In the genomic region with DNA sequence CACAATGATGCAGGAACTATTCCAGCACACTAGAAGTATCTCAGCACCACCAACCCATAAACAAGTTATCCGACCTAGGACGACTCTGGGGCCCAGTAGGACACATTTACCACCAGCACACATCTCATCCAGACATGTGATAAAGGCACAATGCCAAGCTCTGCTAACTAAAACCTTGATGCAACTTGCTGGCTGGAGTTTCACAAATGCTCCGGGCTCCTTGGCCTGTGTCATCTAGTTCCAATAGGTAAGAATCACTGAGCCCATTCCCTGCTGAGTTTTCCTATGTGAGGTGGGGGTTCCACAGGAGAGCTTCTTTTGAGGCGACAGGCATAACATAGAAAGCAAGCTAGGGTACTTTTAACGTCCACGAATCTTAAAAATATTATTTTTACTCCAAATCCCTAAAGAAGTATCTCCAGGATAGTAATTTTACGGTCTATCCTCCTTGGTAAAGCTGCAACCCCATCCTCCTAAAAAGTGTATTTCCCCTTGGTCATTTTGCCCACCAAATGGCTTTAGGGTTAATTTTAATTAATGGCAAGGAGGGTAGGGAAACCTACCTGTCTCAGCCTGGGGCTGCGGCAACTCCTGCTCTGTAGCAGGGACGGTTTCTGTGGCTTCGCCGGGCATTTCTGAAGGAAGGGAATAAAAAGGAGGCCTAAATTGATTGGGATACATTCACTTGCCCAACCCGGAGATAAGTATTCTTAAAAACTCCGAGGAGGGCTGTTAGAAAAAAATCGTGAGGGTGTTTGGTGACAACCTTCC, we compare ENCODE assay signal across 8 cellular contexts. TPM values are rescaled to one million over a fixed set of nuclear protein-coding genes. Genes with fewer than 3 reads are reported as not detected.
DNase-seq lines count a peak whose midpoint lies in the region; ATAC-seq and TF ChIP-seq lines count a peak whose summit lies in the region.

No MANE protein-coding gene starts in this region.

- H3K9me3 Mint-ChIP-seq in activated CD8-positive, alpha-beta T cell treated with anti-CD3 and anti-CD28 coated beads, Interleukin-2, amount 10 ng/mL, durations not matched to agents 7 days and 5 days (ENCODE audit: insufficient read depth) = no peaks in the 10 kb centered on the region

- peaks cover 60% of the 10 kb centered on the region for H3K4me1 Mint-ChIP-seq in activated CD8-positive, alpha-beta T cell treated with anti-CD3 and anti-CD28 coated beads, Interleukin-2, amount 10 ng/mL, durations not matched to agents 7 days and 5 days (ENCODE audit: low read depth)

- H3K27me3 ChIP-seq in foreskin keratinocyte (no peaks in the 10 kb centered on the region), neuron (ENCODE audit: insufficient read depth, low read length) (no peaks in the 10 kb centered on the region)

- H3K36me3 ChIP-seq in neuron (ENCODE audit: insufficient read depth, low read length) = peaks cover 41% of the 10 kb centered on the region

- H3K27ac ChIP-seq in foreskin keratinocyte = peak overlapping the region; percentile 93

- peaks cover 76% of the 10 kb centered on the region for H3K36me3 Mint-ChIP-seq in activated CD8-positive, alpha-beta T cell treated with anti-CD3 and anti-CD28 coated beads, Interleukin-2, amount 10 ng/mL, durations not matched to agents 7 days and 5 days (ENCODE audit: low read depth)

- no peak for TF ChIP-seq CTCF in foreskin keratinocyte (conservative IDR thresholded peaks at IDR 0.05)

- no peak for ATAC-seq in activated CD8-positive, alpha-beta T cell treated with anti-CD3 and anti-CD28 coated beads, Interleukin-2, amount 10 ng/mL, durations not matched to agents 7 days and 5 days
- ATAC-seq in foreskin keratinocyte = no peak
- no peak for ATAC-seq in HG03280 (IDR thresholded peaks at IDR 0.05; ENCODE audit: unreplicated experiment)

- DNase-seq in Ammon's horn (ENCODE audit: low spot score) (peak; percentile 50), HT-29 (ENCODE audit: low spot score) (peak; percentile 44), foreskin keratinocyte (peak in 1 of 2 donors; percentile 60), GOT3 (lab: John Stamatoyannopoulos, UW) (no peak), NCI-H2171 treated with DMSO at 0.1 percent for 48 hours (lab: John Stamatoyannopoulos, UW) (no peak)
- peak; percentile 27 for DNase-seq in activated CD8-positive, alpha-beta T cell treated with anti-CD3 and anti-CD28 coated beads, Interleukin-2, amount 10 ng/mL, durations not matched to agents 7 days and 5 days

- H3K4me3 Mint-ChIP-seq in activated CD8-positive, alpha-beta T cell treated with anti-CD3 and anti-CD28 coated beads, Interleukin-2, amount 10 ng/mL, durations not matched to agents 7 days and 5 days = peak overlapping the region; percentile 98

- no peaks in the 10 kb centered on the region for H3K9me3 ChIP-seq in neuron (ENCODE audit: low read length)

- no peaks in the 10 kb centered on the region for H3K27me3 Mint-ChIP-seq in activated CD8-positive, alpha-beta T cell treated with anti-CD3 and anti-CD28 coated beads, Interleukin-2, amount 10 ng/mL, durations not matched to agents 7 days and 5 days (ENCODE audit: low read depth)

- CTCF ChIA-PET in activated CD8-positive, alpha-beta T cell treated with anti-CD3 and anti-CD28 coated beads, Interleukin-2, amount 10 ng/mL, durations not matched to agents 7 days and 5 days (lab: Charles Lee) = interaction anchor here (1.5 to 3.8 kb wide), 3 partner anchors 35 to 88 kb away, joined by 5 to 13 read pairs (median 8); partner anchors contain the start of gene PTGES3

- H3K27ac Mint-ChIP-seq in activated CD8-positive, alpha-beta T cell treated with anti-CD3 and anti-CD28 coated beads, Interleukin-2, amount 10 ng/mL, durations not matched to agents 7 days and 5 days = peak overlapping the region; percentile 97

- peaks cover 15% of the 10 kb centered on the region for H3K4me1 ChIP-seq in foreskin keratinocyte
- peaks cover 26% of the 10 kb centered on the region for H3K4me1 ChIP-seq in neuron (ENCODE audit: insufficient read depth, low read length)

- peak overlapping the region; percentile 87 for H3K4me3 ChIP-seq in neuron (ENCODE audit: low read length)

- no peak overlapping the region for H2AFZ ChIP-seq in neuron (ENCODE audit: low read depth, low read length)

- POLR2A ChIA-PET in activated CD8-positive, alpha-beta T cell treated with anti-CD3 and anti-CD28 coated beads, Interleukin-2, amount 10 ng/mL, durations not matched to agents 7 days and 5 days (lab: Charles Lee) = interaction anchor here (0.7 to 6.9 kb wide), 3 partner anchors 37 to 277 kb away, joined by 3 to 119 read pairs (median 5); partner anchors contain the start of gene PTGES3

RNA-seq across cellular contexts. Expression of gene NACA, which starts 1.0 kb away (rescaled TPM):
- 1,132 and 1,145 TPM in 2 replicates for total RNA-seq in HT-29 (2014; rRNA removed; shearing (Covaris generic))
- 100 to 1,000 TPM; 793 to 820 TPM for total RNA-seq in activated CD8-positive, alpha-beta T cell treated with anti-CD3 and anti-CD28 coated beads, Interleukin-2, amount 10 ng/mL, durations not matched to agents 7 days and 5 days
- total RNA-seq in foreskin keratinocyte = 1,105 and 1,204 TPM in 2 replicates
- polyA plus RNA-seq in foreskin keratinocyte = 1,271 and 1,425 TPM in 2 replicates

RNA-seq across cellular contexts. Expression of gene PRIM1, which starts 28.0 kb away (rescaled TPM):
- 8.9 and 10.1 TPM in 2 replicates for total RNA-seq in HT-29 (2014; rRNA removed; shearing (Covaris generic))
- 10 to 100 TPM; 56.8 to 60.4 TPM for total RNA-seq in activated CD8-positive, alpha-beta T cell treated with anti-CD3 and anti-CD28 coated beads, Interleukin-2, amount 10 ng/mL, durations not matched to agents 7 days and 5 days
- total RNA-seq in foreskin keratinocyte = 28.0 and 31.5 TPM in 2 replicates
- polyA plus RNA-seq in foreskin keratinocyte = 14.5 and 18.3 TPM in 2 replicates

RNA-seq across cellular contexts. Expression of gene PTGES3, which starts 36.0 kb away (rescaled TPM):
- 80.2 and 83.4 TPM in 2 replicates for total RNA-seq in HT-29 (2014; rRNA removed; shearing (Covaris generic))
- total RNA-seq in activated CD8-positive, alpha-beta T cell treated with anti-CD3 and anti-CD28 coated beads, Interleukin-2, amount 10 ng/mL, durations not matched to agents 7 days and 5 days = 100 to 1,000 TPM; 273 to 290 TPM
- total RNA-seq in foreskin keratinocyte = 263 and 298 TPM in 2 replicates
- polyA plus RNA-seq in foreskin keratinocyte = 265 and 316 TPM in 2 replicates

RNA-seq across cellular contexts. Expression of gene HSD17B6, which starts 39.0 kb away (rescaled TPM):
- total RNA-seq in HT-29 (2014; rRNA removed; shearing (Covaris generic)) = 0.16 TPM in 1 of 2 replicates, not detected in the other
- total RNA-seq in activated CD8-positive, alpha-beta T cell treated with anti-CD3 and anti-CD28 coated beads, Interleukin-2, amount 10 ng/mL, durations not matched to agents 7 days and 5 days = 1 to 10 TPM; 2.1 to 4.0 TPM
- 0.65 and 1.0 TPM in 2 replicates for total RNA-seq in foreskin keratinocyte
- 0.62 and 1.7 TPM in 2 replicates for polyA plus RNA-seq in foreskin keratinocyte

Comparison
In these comparisons a context has a peak if more than half of its experiments do, and no peak if none do; other contexts are left out.
1. DNase-seq: peak in Ammon's horn (single experiment), HT-29 (single experiment) and activated CD8-positive, alpha-beta T cell treated with anti-CD3 and anti-CD28 coated beads, Interleukin-2, amount 10 ng/mL, durations not matched to agents 7 days and 5 days (single experiment); none in GOT3 (single experiment) and NCI-H2171 treated with DMSO at 0.1 percent for 48 hours (single experiment).